ENCODE assay signal across 8 cellular contexts in genomic region chr20:22684072-22684762, GRCh38.
DNase-seq lines count a peak whose midpoint lies in the region; ATAC-seq, FAIRE-seq and TF ChIP-seq lines count a peak whose summit lies in the region.

No MANE protein-coding gene starts in this region.

- no peaks in the 10 kb centered on the region for H4K20me1 ChIP-seq in OCI-LY1 (ENCODE audit: insufficient read depth, low read length)

- H3K4me3 ChIP-seq in OCI-LY1 (ENCODE audit: low read depth, low read length, poor library complexity, severe bottlenecking) (no peak overlapping the region), breast epithelium (no peak overlapping the region)

- H3K27ac ChIP-seq in OCI-LY1 (ENCODE audit: low read depth, low read length, poor library complexity, severe bottlenecking) (no peak overlapping the region), breast epithelium (no peak overlapping the region)

- peak; percentile 70 for TF ChIP-seq CTCF in OCI-LY1 (IDR thresholded peaks at IDR 0.05; ENCODE audit: low read length)
- peak; percentile 55 to 86 (median 81) for TF ChIP-seq CTCF in breast epithelium (IDR thresholded peaks at IDR 0.05)

- DNase-seq in EH (ENCODE audit: low read depth): peak; percentile 75
- DNase-seq in HT1080 (ENCODE audit: low read depth): peak; percentile 77
- peak in 1 of 2 donors; percentile 38 for DNase-seq in breast epithelium (ENCODE audit: low spot score in 2 of 2)
- DNase-seq in stimulated activated CD4-positive, alpha-beta T cell treated with anti-CD3 and anti-CD28 coated beads, Interleukin-2, amount 100 ng/mL, for 48 hours: peak; percentile 5 to 13
- DNase-seq in activated naive CD4-positive, alpha-beta T cell treated with anti-CD3 and anti-CD28 coated beads, Interleukin-2, amount 50 U/mL, for 16 hours: no peak

- H3K9ac ChIP-seq in OCI-LY1 (ENCODE audit: low read length): no peak overlapping the region

- H3K4me1 ChIP-seq in OCI-LY1 (ENCODE audit: insufficient read depth, low read length, severe bottlenecking) (no peaks in the 10 kb centered on the region), breast epithelium (no peaks in the 10 kb centered on the region)

- H3K9me3 ChIP-seq in OCI-LY1 (ENCODE audit: low read length): no peaks in the 10 kb centered on the region
- H3K9me3 ChIP-seq in breast epithelium: no peaks in the 10 kb centered on the region

- no peak overlapping the region for H2AFZ ChIP-seq in OCI-LY1 (ENCODE audit: low read length)

- H3K9me2 ChIP-seq in OCI-LY1 (ENCODE audit: low read depth, low read length): no peaks in the 10 kb centered on the region

- no peak for TF ChIP-seq POLR2A in breast epithelium (IDR thresholded peaks at IDR 0.05)

- ATAC-seq in GM19397 (IDR thresholded peaks at IDR 0.05; ENCODE audit: unreplicated experiment): peak; percentile 72

- intact Hi-C loops in breast epithelium (cut with DNase I; ENCODE audit: low total_unique reads): no loop called here

- no peaks in the 10 kb centered on the region for H3K79me2 ChIP-seq in OCI-LY1 (ENCODE audit: insufficient read depth, low read length)

- FAIRE-seq in islet of Langerhans (lab: Jason Lieb, UNC): peak; percentile 47

- no peaks in the 10 kb centered on the region for H3F3A ChIP-seq in OCI-LY1 (ENCODE audit: insufficient read depth, low read length)

- H3K27me3 ChIP-seq in OCI-LY1 (ENCODE audit: insufficient read depth, low read length) (no peaks in the 10 kb centered on the region), breast epithelium (peaks cover 0 to 13% of the 10 kb centered on the region in 2 donors)

- no peak overlapping the region for H3K4me2 ChIP-seq in OCI-LY1 (ENCODE audit: low read length)

- no peaks in the 10 kb centered on the region for H3K36me3 ChIP-seq in OCI-LY1 (ENCODE audit: insufficient read depth, low read length)
- H3K36me3 ChIP-seq in breast epithelium: no peaks in the 10 kb centered on the region
